ENCODE assay signal across 28 cellular contexts in genomic region chr11:128667873-128668272, GRCh38.
"Had no signal": no experiment of that assay in that cellular context is flagged by ENCODE, and none has a peak within 500 bp of the region (broad histone marks: within the 10 kb centered on the region; RNA-seq: fewer than 3 reads in every experiment).

No MANE protein-coding gene starts in this region.

- H3K27ac ChIP-seq: epithelial cell of prostate, pancreas, prostate gland, sigmoid colon had no signal

- H3K9me3 Mint-ChIP-seq: activated CD4-positive, alpha-beta memory T cell treated with anti-CD3 and anti-CD28 coated beads, Interleukin-2, amount 10 ng/mL, durations not matched to agents 7 days and 5 days; activated CD4-positive, alpha-beta T cell treated with anti-CD3 and anti-CD28 coated beads, Interleukin-2, amount 10 ng/mL, durations not matched to agents 24 days and 14 days; activated naive CD4-positive, alpha-beta T cell treated with anti-CD3 and anti-CD28 coated beads, Interleukin-2, amount 50 U/mL, for 24 hours; activated naive CD8-positive, alpha-beta T cell treated with anti-CD3 and anti-CD28 coated beads, Interleukin-2, amount 50 U/mL, for 24 hours; activated T-cell treated with anti-CD3 and anti-CD28 coated beads, Interleukin-2, amount 50 U/mL, for 4 hours; activated T-helper 2 cell treated with anti-CD3 and anti-CD28 coated beads, Interferon-gamma antibody, Interleukin-2, Interleukin-4, amounts not matched to agents 10 μg/mL and 5 μg/mL and 100 μg/mL, durations not matched to agents 14 hours and 24 hours and 36 hours; nephron progenitor cell; stimulated activated effector memory CD8-positive, alpha-beta T cell treated with anti-CD3 and anti-CD28 coated beads, Interleukin-12 subunit alpha, Interleukin-12 subunit beta, amount 100 ng/mL, for 72 hours; stimulated activated naive CD8-positive, alpha-beta T cell treated with anti-CD3 and anti-CD28 coated beads, Interleukin-15, Interleukin-2, amounts not matched to agents 100 ng/mL and 50 ng/mL, for 24 hours; type B pancreatic cell had no signal

- H3K36me3 ChIP-seq: pancreas, prostate gland, sigmoid colon had no signal

- H3K36me3 Mint-ChIP-seq: activated naive CD4-positive, alpha-beta T cell treated with anti-CD3 and anti-CD28 coated beads, Interleukin-2, amount 50 U/mL, for 24 hours; stimulated activated effector memory CD8-positive, alpha-beta T cell treated with anti-CD3 and anti-CD28 coated beads, Interleukin-12 subunit alpha, Interleukin-12 subunit beta, amount 100 ng/mL, for 72 hours; type B pancreatic cell had no signal

- H3K27me3 Mint-ChIP-seq: activated naive CD8-positive, alpha-beta T cell treated with anti-CD3 and anti-CD28 coated beads, Interleukin-2, amount 50 U/mL, for 24 hours had no signal

- H3K4me3 ChIP-seq: mucosa of descending colon, pancreas, prostate gland, sigmoid colon had no signal

- H3K27me3 ChIP-seq: pancreas, sigmoid colon had no signal

- ATAC-seq: activated naive CD8-positive, alpha-beta T cell treated with anti-CD3 and anti-CD28 coated beads, Interleukin-2, amount 50 U/mL, for 24 hours; activated T-cell treated with anti-CD3 and anti-CD28 coated beads, Interleukin-2, amount 50 U/mL, for 4 hours; left cardiac atrium; left ventricle myocardium superior; mucosa of descending colon; pancreas; stimulated activated effector memory CD8-positive, alpha-beta T cell treated with anti-CD3 and anti-CD28 coated beads, Interleukin-12 subunit alpha, Interleukin-12 subunit beta, amount 100 ng/mL, for 72 hours had no signal

- H3K4me3 Mint-ChIP-seq: activated CD4-positive, alpha-beta memory T cell treated with anti-CD3 and anti-CD28 coated beads, Interleukin-2, amount 10 ng/mL, durations not matched to agents 7 days and 5 days; activated CD4-positive, alpha-beta T cell treated with anti-CD3 and anti-CD28 coated beads, Interleukin-2, amount 10 ng/mL, durations not matched to agents 24 days and 14 days; activated naive CD4-positive, alpha-beta T cell treated with anti-CD3 and anti-CD28 coated beads, Interleukin-2, amount 50 U/mL, for 24 hours; activated naive CD8-positive, alpha-beta T cell treated with anti-CD3 and anti-CD28 coated beads, Interleukin-2, amount 50 U/mL, for 24 hours; activated T-cell treated with anti-CD3 and anti-CD28 coated beads, Interleukin-2, amount 50 U/mL, for 4 hours; nephron progenitor cell; stimulated activated effector memory CD8-positive, alpha-beta T cell treated with anti-CD3 and anti-CD28 coated beads, Interleukin-12 subunit alpha, Interleukin-12 subunit beta, amount 100 ng/mL, for 72 hours; stimulated activated naive CD8-positive, alpha-beta T cell treated with anti-CD3 and anti-CD28 coated beads, Interleukin-15, Interleukin-2, amounts not matched to agents 100 ng/mL and 50 ng/mL, for 24 hours; type B pancreatic cell had no signal

- H3K27ac Mint-ChIP-seq: activated CD4-positive, alpha-beta memory T cell treated with anti-CD3 and anti-CD28 coated beads, Interleukin-2, amount 10 ng/mL, durations not matched to agents 7 days and 5 days; activated CD4-positive, alpha-beta T cell treated with anti-CD3 and anti-CD28 coated beads, Interleukin-2, amount 10 ng/mL, durations not matched to agents 24 days and 14 days; activated naive CD8-positive, alpha-beta T cell treated with anti-CD3 and anti-CD28 coated beads, Interleukin-2, amount 50 U/mL, for 24 hours; activated T-helper 2 cell treated with anti-CD3 and anti-CD28 coated beads, Interferon-gamma antibody, Interleukin-2, Interleukin-4, amounts not matched to agents 10 μg/mL and 5 μg/mL and 100 μg/mL, durations not matched to agents 14 hours and 24 hours and 36 hours; nephron progenitor cell; stimulated activated effector memory CD8-positive, alpha-beta T cell treated with anti-CD3 and anti-CD28 coated beads, Interleukin-12 subunit alpha, Interleukin-12 subunit beta, amount 100 ng/mL, for 72 hours; stimulated activated naive CD8-positive, alpha-beta T cell treated with anti-CD3 and anti-CD28 coated beads, Interleukin-15, Interleukin-2, amounts not matched to agents 100 ng/mL and 50 ng/mL, for 24 hours; type B pancreatic cell had no signal

- H3K9me3 ChIP-seq: mucosa of descending colon, pancreas, prostate gland, sigmoid colon had no signal

- H3K4me1 Mint-ChIP-seq: activated naive CD4-positive, alpha-beta T cell treated with anti-CD3 and anti-CD28 coated beads, Interleukin-2, amount 50 U/mL, for 24 hours had no signal

- DNase-seq: activated CD4-positive, alpha-beta memory T cell treated with anti-CD3 and anti-CD28 coated beads, Interleukin-2, amount 10 ng/mL, durations not matched to agents 7 days and 5 days; activated CD4-positive, alpha-beta T cell treated with anti-CD3 and anti-CD28 coated beads, Interleukin-2, amount 10 ng/mL, durations not matched to agents 24 days and 14 days; activated CD4-positive, CD25-positive, alpha-beta regulatory T cell treated with anti-CD3 and anti-CD28 coated beads, Interleukin-2, amount 50 U/mL, for 72 hours; activated naive CD8-positive, alpha-beta T cell treated with anti-CD3 and anti-CD28 coated beads, Interleukin-2, amount 50 U/mL, for 24 hours; activated T-cell treated with anti-CD3 and anti-CD28 coated beads, Interleukin-2, amount 50 U/mL, for 4 hours; amygdala; dermis blood vessel endothelial cell; effector CD4-positive, alpha-beta T cell; head of caudate nucleus; hippocampal formation; left cardiac atrium; left ventricle myocardium superior; mucosa of descending colon; nephron progenitor cell; pancreas; retina; sigmoid colon; small intestine; stimulated activated CD4-positive, alpha-beta T cell treated with anti-CD3 and anti-CD28 coated beads, Interleukin-4, amount 100 ng/mL, for 24 hours; substantia nigra; T-helper 2 cell had no signal

- H3K4me1 ChIP-seq: pancreas, prostate gland, sigmoid colon had no signal
